In the genomic region with DNA sequence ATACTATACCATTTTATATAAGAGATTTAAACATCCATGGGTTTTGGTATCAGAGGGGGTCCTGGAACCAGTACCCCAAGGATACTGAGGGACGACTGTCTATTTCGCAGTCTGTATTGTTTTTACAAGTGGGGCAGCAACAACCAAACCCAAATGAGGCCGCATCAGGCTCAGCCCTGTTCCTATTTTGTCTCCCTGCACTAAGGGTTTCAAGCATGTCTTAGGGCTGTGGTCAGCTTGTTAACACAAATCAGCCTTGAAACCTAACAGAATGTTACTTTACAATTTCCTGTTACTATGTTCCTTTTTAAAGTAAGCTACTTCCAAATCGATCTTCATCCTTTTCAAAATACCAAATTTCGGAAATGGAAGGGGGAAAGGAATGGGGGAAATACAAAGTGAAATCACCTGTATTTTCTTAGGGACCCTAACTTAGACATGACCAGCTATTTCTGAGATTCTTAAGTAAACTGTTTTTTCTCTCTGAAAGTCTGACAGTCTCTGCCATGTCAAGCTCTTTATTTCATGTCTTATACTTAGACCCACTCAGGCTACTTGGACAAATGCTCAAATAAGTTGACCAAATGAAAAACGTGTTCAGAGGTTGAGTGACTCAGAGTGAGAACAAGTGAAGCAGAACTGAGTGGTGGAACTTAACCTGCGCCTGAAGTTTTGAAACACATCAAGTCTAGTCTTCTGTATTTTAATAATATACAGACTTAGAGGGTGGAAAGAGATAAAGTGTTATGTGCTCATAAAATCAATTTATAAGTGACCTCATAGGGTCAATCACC, we compare ENCODE assay signal across 10 cellular contexts.
DNase-seq lines count a peak whose midpoint lies in the region; ATAC-seq and TF ChIP-seq lines count a peak whose summit lies in the region.
"Had no signal": no experiment of that assay in that cellular context is flagged by ENCODE, and none has a peak within 500 bp of the region (broad histone marks: within the 10 kb centered on the region; RNA-seq: fewer than 3 reads in every experiment).

No MANE protein-coding gene starts in this region.

- H3K27ac Mint-ChIP-seq in activated naive CD4-positive, alpha-beta T cell treated with anti-CD3 and anti-CD28 coated beads, Interleukin-2, amount 50 U/mL, for 72 hours: peak overlapping the region; percentile 47 to 85
- H3K27ac Mint-ChIP-seq: brain had no signal

- H3K27me3 ChIP-seq in brain microvascular endothelial cell (replicated peaks) (no peaks in the 10 kb centered on the region), mesendoderm (ENCODE audit: insufficient read depth, low read length, poor library complexity) (no peaks in the 10 kb centered on the region)

- no peak overlapping the region for H2BK15ac ChIP-seq in mesendoderm (replicated peaks; ENCODE audit: low read depth)

- H2BK5ac ChIP-seq in mesendoderm (ENCODE audit: low read length): no peak overlapping the region

- ATAC-seq in GM19351 (IDR thresholded peaks at IDR 0.05; ENCODE audit: unreplicated experiment) (peak; percentile 87), HG03280 (IDR thresholded peaks at IDR 0.05; ENCODE audit: unreplicated experiment) (peak; percentile 88), left lobe of liver (no peak)
- peak; percentile 67 to 75 for ATAC-seq in activated naive CD4-positive, alpha-beta T cell treated with anti-CD3 and anti-CD28 coated beads, Interleukin-2, amount 50 U/mL, for 72 hours
- ATAC-seq: HCT116 had no signal

- no peaks in the 10 kb centered on the region for H3K36me3 ChIP-seq in brain microvascular endothelial cell (replicated peaks)
- H3K36me3 ChIP-seq in mesendoderm (ENCODE audit: control insufficient read depth, insufficient read depth, low read length): no peaks in the 10 kb centered on the region

- no peaks in the 10 kb centered on the region for H3K79me1 ChIP-seq in mesendoderm (ENCODE audit: low read length)

- H2BK120ac ChIP-seq in mesendoderm (ENCODE audit: low read depth, low read length): no peak overlapping the region

- no peak overlapping the region for H3K4me2 ChIP-seq in mesendoderm (ENCODE audit: low read length)

- peak overlapping the region; percentile 22 for H3K27ac ChIP-seq in substantia nigra (ENCODE audit: low read depth, low read length, poor library complexity, severe bottlenecking)
- H3K27ac ChIP-seq in brain microvascular endothelial cell: no peak overlapping the region
- no peak overlapping the region for H3K27ac ChIP-seq in mesendoderm (ENCODE audit: low read depth, low read length)

- no peak overlapping the region for H2AK5ac ChIP-seq in mesendoderm (ENCODE audit: low read length)

- H3K23ac ChIP-seq in mesendoderm (ENCODE audit: low read length): no peak overlapping the region

- H4K5ac ChIP-seq in mesendoderm (ENCODE audit: low read length): no peak overlapping the region

- no peak overlapping the region for H3K4me3 ChIP-seq in brain microvascular endothelial cell (ENCODE audit: low read depth, low read length)
- no peak overlapping the region for H3K4me3 ChIP-seq in mesendoderm (ENCODE audit: low read length)

- in situ Hi-C loops in brain microvascular endothelial cell (cut with HindIII; ENCODE audit: low pct_ligation_motif_present, low sequenced_read_pairs): no loop called here

- no CpG with 5 or more reads among the region's 7 CpGs for WGBS in mesendoderm (ENCODE audit: extremely low coverage, insufficient coverage, low lambda C conversion rate)

- no peaks in the 10 kb centered on the region for H3K79me2 ChIP-seq in mesendoderm (ENCODE audit: control insufficient read depth, insufficient read depth, low read length)

- no peaks in the 10 kb centered on the region for H3K4me1 ChIP-seq in mesendoderm (ENCODE audit: control insufficient read depth, low read depth, low read length)

- H3K18ac ChIP-seq in mesendoderm (ENCODE audit: low read length): no peak overlapping the region

- H4K8ac ChIP-seq in mesendoderm (ENCODE audit: low read depth, low read length): no peak overlapping the region

- no peak overlapping the region for H3K4ac ChIP-seq in mesendoderm (ENCODE audit: low read depth, low read length)

- H3K56ac ChIP-seq in mesendoderm (ENCODE audit: low read length): no peak overlapping the region

- DNase-seq in DMS53 (lab: John Stamatoyannopoulos, UW): peak; percentile 80
- no peak for DNase-seq in activated naive CD4-positive, alpha-beta T cell treated with anti-CD3 and anti-CD28 coated beads, Interleukin-2, amount 50 U/mL, for 72 hours (ENCODE audit: low spot score in 2 of 2)
- DNase-seq in substantia nigra (lab: John Stamatoyannopoulos, UW): no peak
- no peak for DNase-seq in brain microvascular endothelial cell
- no peak for DNase-seq in left lobe of liver (ENCODE audit: low spot score)
- no peak for DNase-seq in mesendoderm

- no peak for TF ChIP-seq CTCF in brain microvascular endothelial cell (IDR thresholded peaks at IDR 0.05; ENCODE audit: low read depth, low read length, missing control alignments)

- H3K9me3 Mint-ChIP-seq in activated naive CD4-positive, alpha-beta T cell treated with anti-CD3 and anti-CD28 coated beads, Interleukin-2, amount 50 U/mL, for 72 hours: peaks cover 4 to 5% of the 10 kb centered on the region in 2 donors

- peaks cover 0 to 26% of the 10 kb centered on the region in 2 donors for H3K36me3 Mint-ChIP-seq in activated naive CD4-positive, alpha-beta T cell treated with anti-CD3 and anti-CD28 coated beads, Interleukin-2, amount 50 U/mL, for 72 hours

- H3K9ac ChIP-seq in mesendoderm (ENCODE audit: low read length): no peak overlapping the region
